30 cellular contexts compared by ENCODE assay signal in genomic region chr3:172766241-172766640, GRCh38.
"Had no signal": no experiment of that assay in that cellular context is flagged by ENCODE, and none has a peak within 500 bp of the region (broad histone marks: within the 10 kb centered on the region; RNA-seq: fewer than 3 reads in every experiment).

No MANE protein-coding gene starts in this region.

- H3K4me1 ChIP-seq: colonic mucosa, foreskin keratinocyte, gastroesophageal sphincter, heart left ventricle, left lung, parathyroid adenoma, testis, tibial artery had no signal

- DNase-seq: colonic mucosa; effector CD8-positive, alpha-beta T cell; endodermal cell; foreskin keratinocyte; heart left ventricle; kidney; left lung; mesenchymal stem cell; mucosa of descending colon; naive B cell; stimulated activated CD4-positive, alpha-beta T cell treated with anti-CD3 and anti-CD28 coated beads, Interleukin-2, amount 100 ng/mL, for 24 hours; stimulated activated CD4-positive, alpha-beta T cell treated with anti-CD3 and anti-CD28 coated beads, Interleukin-4, amount 100 ng/mL, for 4 hours; stimulated activated naive CD8-positive, alpha-beta T cell treated with anti-CD3 and anti-CD28 coated beads, Interleukin-15, Interleukin-2, amounts not matched to agents 100 U/mL and 50 U/mL, for 24 hours; substantia nigra; testis; tibial artery had no signal

- H3K27ac ChIP-seq: colonic mucosa, epithelial cell of prostate, foreskin keratinocyte, gastroesophageal sphincter, heart left ventricle, hepatocyte, left lung, neutrophil, parathyroid adenoma, testis, tibial artery had no signal

- H3K27ac Mint-ChIP-seq: dendritic cell treated with granulocyte-macrophage colony-stimulating factor and Interleukin-4, amounts not matched to agents 40 ng/mL and 50 ng/mL, for 4 days; endodermal cell; mesothelial cell of epicardium; naive B cell; natural killer cell treated with Interleukin-12 subunit alpha and Interleukin-12 subunit beta and Interleukin-15 and Interleukin-18, amount 100 ng/mL, for 72 hours; progenitor cell of endocrine pancreas; stimulated activated memory B cell treated with anti-CD40 and anti-IgM and Interleukin-4, amounts not matched to agents 10 μg/mL and 1 μg/mL and 100 μg/mL, for 72 hours; type B pancreatic cell had no signal

- FAIRE-seq: kidney had no signal

- H3K4me1 Mint-ChIP-seq: endodermal cell; mesothelial cell of epicardium; naive B cell; neural crest cell; stimulated activated memory B cell treated with anti-CD40 and anti-IgM and Interleukin-4, amounts not matched to agents 10 μg/mL and 1 μg/mL and 100 μg/mL, for 72 hours had no signal

- H3K4me3 Mint-ChIP-seq: dendritic cell treated with granulocyte-macrophage colony-stimulating factor and Interleukin-4, amounts not matched to agents 40 ng/mL and 50 ng/mL, for 4 days; endodermal cell; mesothelial cell of epicardium; naive B cell; natural killer cell treated with Interleukin-12 subunit alpha and Interleukin-12 subunit beta and Interleukin-15 and Interleukin-18, amount 100 ng/mL, for 72 hours; neural crest cell; stimulated activated memory B cell treated with anti-CD40 and anti-IgM and Interleukin-4, amounts not matched to agents 10 μg/mL and 1 μg/mL and 100 μg/mL, for 72 hours; type B pancreatic cell had no signal

- H3K9me3 Mint-ChIP-seq: dendritic cell treated with granulocyte-macrophage colony-stimulating factor and Interleukin-4, amounts not matched to agents 40 ng/mL and 50 ng/mL, for 4 days; endodermal cell; naive B cell; natural killer cell treated with Interleukin-12 subunit alpha and Interleukin-12 subunit beta and Interleukin-15 and Interleukin-18, amount 100 ng/mL, for 72 hours; neural crest cell; stimulated activated memory B cell treated with anti-CD40 and anti-IgM and Interleukin-4, amounts not matched to agents 10 μg/mL and 1 μg/mL and 100 μg/mL, for 72 hours; type B pancreatic cell had no signal

- H3K4me2 ChIP-seq: hepatocyte had no signal

- H3K27me3 Mint-ChIP-seq: dendritic cell treated with granulocyte-macrophage colony-stimulating factor and Interleukin-4, amounts not matched to agents 40 ng/mL and 50 ng/mL, for 4 days; naive B cell; natural killer cell treated with Interleukin-12 subunit alpha and Interleukin-12 subunit beta and Interleukin-15 and Interleukin-18, amount 100 ng/mL, for 72 hours; progenitor cell of endocrine pancreas; stimulated activated memory B cell treated with anti-CD40 and anti-IgM and Interleukin-4, amounts not matched to agents 10 μg/mL and 1 μg/mL and 100 μg/mL, for 72 hours; type B pancreatic cell had no signal

- ATAC-seq: esophagus mucosa; foreskin keratinocyte; gastroesophageal sphincter; heart left ventricle; left lung; mucosa of descending colon; natural killer cell treated with Interleukin-12 subunit alpha and Interleukin-12 subunit beta and Interleukin-15 and Interleukin-18, amount 100 ng/mL, for 72 hours; sciatic nerve; stimulated activated memory B cell treated with anti-CD40 and anti-IgM and Interleukin-4, amounts not matched to agents 10 μg/mL and 1 μg/mL and 100 μg/mL, for 72 hours; stimulated activated naive CD8-positive, alpha-beta T cell treated with anti-CD3 and anti-CD28 coated beads, Interleukin-15, Interleukin-2, amounts not matched to agents 100 U/mL and 50 U/mL, for 24 hours had no signal

- H3K4me3 ChIP-seq: colonic mucosa, gastroesophageal sphincter, heart left ventricle, hepatocyte, left lung, mucosa of descending colon, testis, tibial artery had no signal

- H3K9me3 ChIP-seq: colonic mucosa, gastroesophageal sphincter, heart left ventricle, left lung, mucosa of descending colon, neutrophil, testis, tibial artery had no signal
